Comparison of ENCODE assay signal across 9 cellular contexts in genomic region chr19:40807147-40808020, GRCh38. TPM values are rescaled to one million over a fixed set of nuclear protein-coding genes. Genes with fewer than 3 reads are reported as not detected.
A peak's percentile ranks its signal among the peaks of the same experiment; 100 is the strongest.
DNase-seq lines count a peak whose midpoint lies in the region; ATAC-seq and TF ChIP-seq lines count a peak whose summit lies in the region.
"Had no signal": no experiment of that assay in that cellular context is flagged by ENCODE, and none has a peak within 500 bp of the region (broad histone marks: within the 10 kb centered on the region; RNA-seq: fewer than 3 reads in every experiment).

No MANE protein-coding gene starts in this region.

- POLR2A ChIA-PET in Caco-2 (lab: Charles Lee), result interaction anchor here (0.8 kb wide), 1 partner anchor 30 kb away, joined by 6 read pairs; no protein-coding TSS in a partner anchor

- ATAC-seq in natural killer cell (no peak), HG02798 (IDR thresholded peaks at IDR 0.05; ENCODE audit: poor library complexity, unreplicated experiment) (no peak), GM18861 (IDR thresholded peaks at IDR 0.05; ENCODE audit: unreplicated experiment) (no peak), GM19328 (IDR thresholded peaks at IDR 0.05; ENCODE audit: unreplicated experiment) (no peak)

- H3K36me3 ChIP-seq in Caco-2 (ENCODE audit: control insufficient read depth, insufficient read depth, low read length), result peaks cover 19% of the 10 kb centered on the region

- H3K36me3 Mint-ChIP-seq in Caco-2 (ENCODE audit: insufficient read depth, unreplicated experiment), result peaks cover 99% of the 10 kb centered on the region
- H3K36me3 Mint-ChIP-seq in natural killer cell, result no peaks in the 10 kb centered on the region

- no peaks in the 10 kb centered on the region for H3K9me3 Mint-ChIP-seq in Caco-2 (ENCODE audit: unreplicated experiment)
- no peaks in the 10 kb centered on the region for H3K9me3 Mint-ChIP-seq in natural killer cell

- peaks cover 17% of the 10 kb centered on the region for H3K4me1 ChIP-seq in Caco-2

- H3K4me3 ChIP-seq in Caco-2 (ENCODE audit: low read depth, low read length), result no peak overlapping the region
- H3K4me3 ChIP-seq in cardiac fibroblast (replicated peaks in 1 of 2; ENCODE audit: low read depth in 2 of 2, low read length in 2 of 2), result no peak overlapping the region

- H3K27me3 ChIP-seq in Caco-2 (replicated peaks; ENCODE audit: control insufficient read depth, insufficient read depth, low read length), result no peaks in the 10 kb centered on the region

- H3K27ac Mint-ChIP-seq in Caco-2 (ENCODE audit: unreplicated experiment) (peak overlapping the region; percentile 87), natural killer cell (peak overlapping the region; percentile 96 to 100)

- CTCF ChIA-PET in Caco-2 (lab: Charles Lee), result interaction anchor here (0.8 to 2.1 kb wide), 7 partner anchors 9 to 143 kb away, joined by 3 to 8 read pairs (median 4); partner anchors contain the start of genes ACTMAP, EGLN2 and SNRPA

- no TSS peak for BruUV-seq in Caco-2 (replicated peaks; lab: Mats Ljungman, UMichigan)

- no peaks in the 10 kb centered on the region for H3K9me3 ChIP-seq in Caco-2

- TF ChIP-seq CTCF in Caco-2 (IDR thresholded peaks at IDR 0.05; ENCODE audit: insufficient read depth in 1 of 2, low read depth in 1 of 2, low read length in 1 of 2, severe bottlenecking in 1 of 2, unreplicated experiment in 1 of 2) (peak; percentile 65 to 81), cardiac fibroblast (IDR thresholded peaks at IDR 0.05; ENCODE audit: low read depth, low read length) (peak; percentile 28), natural killer cell (IDR thresholded peaks at IDR 0.05) (peak; percentile 43)

- H3K4me1 Mint-ChIP-seq in Caco-2 (ENCODE audit: low read depth, unreplicated experiment) (peaks cover 43% of the 10 kb centered on the region), natural killer cell (peaks cover 80 to 88% of the 10 kb centered on the region in 2 donors)

- H3K27me3 Mint-ChIP-seq in Caco-2 (ENCODE audit: insufficient read depth, unreplicated experiment) (no peaks in the 10 kb centered on the region), natural killer cell (ENCODE audit: low read depth in 2 of 2) (no peaks in the 10 kb centered on the region)

- DNase-seq in Caco-2 (peak; percentile 87 to 88), HuH-7 (ENCODE audit: low spot score) (peak; percentile 72), cardiac fibroblast (ENCODE audit: low read depth in 2 of 2) (no peak), natural killer cell (no peak), DMS79 (lab: John Stamatoyannopoulos, UW) (no peak)

- H3K4me3 Mint-ChIP-seq in Caco-2 (ENCODE audit: unreplicated experiment) (no peak overlapping the region), natural killer cell (peak overlapping the region; percentile 79)

- intact Hi-C loops in Caco-2 (cut with micrococcal nuclease; ENCODE audit: unreplicated experiment) (loop anchor here (2.0 to 5.0 kb wide), 2 partner anchors 31 to 100 kb away; no protein-coding TSS in a partner anchor), natural killer cell (cut with micrococcal nuclease) (no loop called here)

RNA-seq across cellular contexts. Expression of gene EGLN2, which starts 8.4 kb away (rescaled TPM):
- 135 and 144 TPM in 2 replicates for total RNA-seq in Caco-2 (2022)
- total RNA-seq in natural killer cell, result 100 to 1,000 TPM; 104 to 156 (median 151) TPM

RNA-seq across cellular contexts. Expression of gene RAB4B, which starts 29.3 kb away (rescaled TPM):
- total RNA-seq in Caco-2 (2022), result 19.9 and 21.5 TPM in 2 replicates
- total RNA-seq in natural killer cell, result 10 to 100 TPM; 97.8 to 99.8 (median 98.6) TPM

RNA-seq across cellular contexts. Expression of gene MIA, which starts 32.1 kb away (rescaled TPM):
- total RNA-seq in Caco-2 (2022) (1.1 and 1.3 TPM in 2 replicates), natural killer cell (not detected)
- total RNA-seq: LHCN-M2 had no signal

RNA-seq across cellular contexts. Expression of gene CYP2A6, which starts 42.9 kb away (rescaled TPM):
- not detected in 2 replicates for total RNA-seq in Caco-2 (2022)
- not detected for total RNA-seq in natural killer cell
- total RNA-seq: LHCN-M2 had no signal

RNA-seq across cellular contexts. Expression of gene SNRPA, which starts 56.4 kb away (rescaled TPM):
- total RNA-seq in Caco-2 (2022), result 133 and 134 TPM in 2 replicates
- total RNA-seq in natural killer cell, result 10 to 100 TPM; 56.2 to 65.9 (median 60.9) TPM

Comparison
In these comparisons a context has a peak if more than half of its experiments do, and no peak if none do; other contexts are left out.
1. DNase-seq: peak in Caco-2 (2 of 2) and HuH-7 (single experiment); none in cardiac fibroblast (0 of 2), natural killer cell (single experiment) and DMS79 (single experiment).
2. Peak in every context shown above with its lines, with median percentiles within 50 percentile points of each other: CTCF ChIP-seq.